In the genomic region with DNA sequence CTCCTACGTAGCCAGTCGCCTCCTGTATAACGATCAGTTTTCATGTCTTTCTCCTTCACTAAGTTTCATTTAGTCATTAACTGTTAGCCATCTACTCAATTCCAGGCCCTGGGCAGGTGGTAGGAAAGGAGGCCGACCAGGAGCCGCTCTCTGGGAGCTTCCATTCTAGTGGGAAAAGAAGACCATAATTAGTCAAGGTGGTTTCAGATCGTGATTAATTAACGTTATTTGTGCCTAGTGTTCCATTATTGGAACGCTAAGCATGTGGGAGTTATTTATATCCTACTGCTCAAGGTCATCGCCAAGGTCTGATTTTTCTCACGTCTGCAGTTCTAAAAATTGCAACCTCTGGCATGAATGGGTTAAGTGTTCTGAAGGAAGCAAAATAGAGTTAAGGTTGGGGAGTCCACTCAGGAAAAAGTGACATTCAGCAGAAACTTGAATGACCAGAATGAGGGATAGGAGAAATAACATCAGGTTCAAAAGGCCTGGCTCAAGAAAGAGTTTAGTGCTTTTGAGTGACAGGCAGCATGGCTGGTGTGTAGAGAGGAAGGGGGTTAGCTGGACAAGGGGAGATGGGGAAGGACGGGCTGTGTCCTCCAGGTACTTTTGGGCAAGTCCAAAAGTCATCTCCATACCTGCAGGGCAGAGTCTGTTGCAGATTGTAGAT, we compare ENCODE assay signal across 8 cellular contexts. TPM values are rescaled to one million over a fixed set of nuclear protein-coding genes. Genes with fewer than 3 reads are reported as not detected.
A peak's percentile ranks its signal among the peaks of the same experiment; 100 is the strongest.
DNase-seq lines count a peak whose midpoint lies in the region; ATAC-seq and TF ChIP-seq lines count a peak whose summit lies in the region.

No MANE protein-coding gene starts in this region.

- intact Hi-C loops in Caco-2 (cut with micrococcal nuclease; ENCODE audit: unreplicated experiment): loop anchor here (1.0 to 2.0 kb wide), 3 partner anchors 101 to 202 kb away; partner anchors contain the start of gene B4GALT5

- BruUV-seq in Caco-2 (replicated peaks; lab: Mats Ljungman, UMichigan): TSS peak; percentile 48

- H3K9me3 ChIP-seq in Caco-2: no peaks in the 10 kb centered on the region
- H3K9me3 ChIP-seq in OCI-LY1 (ENCODE audit: low read length): no peaks in the 10 kb centered on the region
- no peaks in the 10 kb centered on the region for H3K9me3 ChIP-seq in neural progenitor cell (ENCODE audit: low read depth)

- CTCF ChIA-PET in Caco-2 (lab: Charles Lee): interaction anchor here (0.5 to 2.0 kb wide), 14 partner anchors 10 to 850 kb away, joined by 3 to 12 read pairs (median 4); partner anchors contain the start of genes B4GALT5 and DDX27

- peak overlapping the region; percentile 98 for H3K4me2 ChIP-seq in OCI-LY1 (ENCODE audit: low read length)
- peak overlapping the region; percentile 96 for H3K4me2 ChIP-seq in neural progenitor cell

- no peaks in the 10 kb centered on the region for H3K9me3 Mint-ChIP-seq in Caco-2 (ENCODE audit: unreplicated experiment)
- H3K9me3 Mint-ChIP-seq in effector memory CD8-positive, alpha-beta T cell: no peaks in the 10 kb centered on the region
- no peaks in the 10 kb centered on the region for H3K9me3 Mint-ChIP-seq in neural progenitor cell

- H3K4me3 ChIP-seq in Caco-2 (ENCODE audit: low read depth, low read length): peak overlapping the region; percentile 68
- peak overlapping the region; percentile 86 for H3K4me3 ChIP-seq in OCI-LY1 (ENCODE audit: low read depth, low read length, poor library complexity, severe bottlenecking)
- peak overlapping the region; percentile 92 for H3K4me3 ChIP-seq in neural progenitor cell

- H3K36me3 ChIP-seq in Caco-2 (ENCODE audit: control insufficient read depth, insufficient read depth, low read length) (no peaks in the 10 kb centered on the region), OCI-LY1 (ENCODE audit: insufficient read depth, low read length) (peaks cover 36% of the 10 kb centered on the region), neural progenitor cell (no peaks in the 10 kb centered on the region)

- H3K9me2 ChIP-seq in OCI-LY1 (ENCODE audit: low read depth, low read length): no peaks in the 10 kb centered on the region

- peaks cover 6% of the 10 kb centered on the region for H3K79me2 ChIP-seq in OCI-LY1 (ENCODE audit: insufficient read depth, low read length)
- peaks cover 10% of the 10 kb centered on the region for H3K79me2 ChIP-seq in neural progenitor cell (ENCODE audit: low read depth)

- H4K20me1 ChIP-seq in OCI-LY1 (ENCODE audit: insufficient read depth, low read length): no peaks in the 10 kb centered on the region
- H4K20me1 ChIP-seq in neural progenitor cell (ENCODE audit: low read depth): no peaks in the 10 kb centered on the region

- H3K4me3 Mint-ChIP-seq in Caco-2 (ENCODE audit: unreplicated experiment) (peak overlapping the region; percentile 97), neural progenitor cell (peak overlapping the region; percentile 98)
- H3K4me3 Mint-ChIP-seq in effector memory CD8-positive, alpha-beta T cell: peak overlapping the region; percentile 94 to 95

- H3K36me3 Mint-ChIP-seq in Caco-2 (ENCODE audit: insufficient read depth, unreplicated experiment) (peaks cover 45% of the 10 kb centered on the region), neural progenitor cell (peaks cover 2% of the 10 kb centered on the region)
- peaks cover 48% of the 10 kb centered on the region for H3K36me3 Mint-ChIP-seq in effector memory CD8-positive, alpha-beta T cell (ENCODE audit: insufficient read depth)

- H3K27me3 ChIP-seq in Caco-2 (replicated peaks; ENCODE audit: control insufficient read depth, insufficient read depth, low read length) (no peaks in the 10 kb centered on the region), OCI-LY1 (ENCODE audit: insufficient read depth, low read length) (no peaks in the 10 kb centered on the region), neural progenitor cell (no peaks in the 10 kb centered on the region)

- POLR2A ChIA-PET in Caco-2 (lab: Charles Lee): interaction anchor here (0.5 to 1.9 kb wide), 16 partner anchors 12 to 172 kb away, joined by 3 to 8 read pairs (median 3); no protein-coding TSS in a partner anchor

- H3K9ac ChIP-seq in OCI-LY1 (ENCODE audit: low read length): peak overlapping the region; percentile 96
- H3K9ac ChIP-seq in neural progenitor cell: peak overlapping the region; percentile 85

- TF ChIP-seq CTCF in Caco-2 (IDR thresholded peaks at IDR 0.05; ENCODE audit: insufficient read depth in 1 of 2, low read depth in 1 of 2, low read length in 1 of 2, severe bottlenecking in 1 of 2, unreplicated experiment in 1 of 2) (no peak), OCI-LY1 (IDR thresholded peaks at IDR 0.05; ENCODE audit: low read length) (no peak), neural progenitor cell (IDR thresholded peaks at IDR 0.05) (no peak)

- H3K4me1 ChIP-seq in Caco-2: peaks cover 25% of the 10 kb centered on the region
- peaks cover 36% of the 10 kb centered on the region for H3K4me1 ChIP-seq in OCI-LY1 (ENCODE audit: insufficient read depth, low read length, severe bottlenecking)
- H3K4me1 ChIP-seq in neural progenitor cell: peaks cover 5% of the 10 kb centered on the region

- DNase-seq in Caco-2 (peak in 1 of 2 experiments; percentile 36), neural progenitor cell (ENCODE audit: low spot score) (no peak), Kasumi-1 (lab: John Stamatoyannopoulos, UW) (no peak), D341Med (ENCODE audit: low spot score) (no peak), cerebellar cortex (ENCODE audit: low spot score) (no peak)
- no peak for DNase-seq in effector memory CD8-positive, alpha-beta T cell

- no peaks in the 10 kb centered on the region for H3K27me3 Mint-ChIP-seq in Caco-2 (ENCODE audit: insufficient read depth, unreplicated experiment)
- no peaks in the 10 kb centered on the region for H3K27me3 Mint-ChIP-seq in effector memory CD8-positive, alpha-beta T cell
- peaks cover 7% of the 10 kb centered on the region for H3K27me3 Mint-ChIP-seq in neural progenitor cell (ENCODE audit: insufficient read depth, low read depth)

- H3F3A ChIP-seq in OCI-LY1 (ENCODE audit: insufficient read depth, low read length) (no peaks in the 10 kb centered on the region), neural progenitor cell (ENCODE audit: low read depth) (peaks cover 17% of the 10 kb centered on the region)

- no peak overlapping the region for H2AFZ ChIP-seq in OCI-LY1 (ENCODE audit: low read length)
- peak overlapping the region; percentile 64 for H2AFZ ChIP-seq in neural progenitor cell (replicated peaks)

- ATAC-seq in effector memory CD8-positive, alpha-beta T cell (replicated peaks): no peak
- ATAC-seq in HG03565 (IDR thresholded peaks at IDR 0.05; ENCODE audit: unreplicated experiment): no peak

- H3K4me1 Mint-ChIP-seq in Caco-2 (ENCODE audit: low read depth, unreplicated experiment): peaks cover 41% of the 10 kb centered on the region
- H3K4me1 Mint-ChIP-seq in effector memory CD8-positive, alpha-beta T cell (ENCODE audit: low read depth in 2 of 2): peaks cover 23 to 34% of the 10 kb centered on the region in 2 donors
- H3K4me1 Mint-ChIP-seq in neural progenitor cell: peaks cover 23% of the 10 kb centered on the region

- H3K27ac ChIP-seq in OCI-LY1 (ENCODE audit: low read depth, low read length, poor library complexity, severe bottlenecking) (peak overlapping the region; percentile 85), neural progenitor cell (peak overlapping the region; percentile 70)

- peak overlapping the region; percentile 96 for H3K27ac Mint-ChIP-seq in Caco-2 (ENCODE audit: unreplicated experiment)
- H3K27ac Mint-ChIP-seq in effector memory CD8-positive, alpha-beta T cell: peak overlapping the region; percentile 96 to 99
- peak overlapping the region; percentile 98 for H3K27ac Mint-ChIP-seq in neural progenitor cell

RNA-seq across cellular contexts. Expression of gene SLC9A8, which starts 0.8 kb away (rescaled TPM):
- total RNA-seq in Caco-2 (2022) (19.5 and 21.4 TPM in 2 replicates), neural progenitor cell (ENCODE audit: low replicate concordance) (4.1 and 6.3 TPM in 2 replicates)
